Comparison of ENCODE assay signal across 18 cellular contexts in genomic region chr4:126558596-126558995, GRCh38.
"Had no signal": no experiment of that assay in that cellular context is flagged by ENCODE, and none has a peak within 500 bp of the region (broad histone marks: within the 10 kb centered on the region; RNA-seq: fewer than 3 reads in every experiment).

No MANE protein-coding gene starts in this region.

- DNase-seq: effector memory CD4-positive, alpha-beta T cell; heart right ventricle; islet precursor cell; mammary epithelial cell; naive thymus-derived CD4-positive, alpha-beta T cell; nephron progenitor cell; spleen; stimulated activated CD4-positive, alpha-beta T cell treated with anti-CD3 and anti-CD28 coated beads, Interleukin-15, amount 100 ng/mL, for 24 hours; stimulated activated CD4-positive, alpha-beta T cell treated with anti-CD3 and anti-CD28 coated beads, Interleukin-1b, Interleukin-23, amount 100 ng/mL, for 48 hours; stimulated activated CD4-positive, alpha-beta T cell treated with anti-CD3 and anti-CD28 coated beads, Interleukin-4, amount 100 ng/mL, for 24 hours; tibial artery; upper lobe of left lung; uterus had no signal

- H3K4me3 Mint-ChIP-seq: naive thymus-derived CD4-positive, alpha-beta T cell; nephron progenitor cell; stimulated activated memory B cell treated with anti-CD40 and anti-IgM and Interleukin-4, amounts not matched to agents 10 μg/mL and 1 μg/mL and 100 μg/mL, for 72 hours; stimulated activated naive CD8-positive, alpha-beta T cell treated with anti-CD3 and anti-CD28 coated beads, Interleukin-15, Interleukin-2, amounts not matched to agents 100 ng/mL and 50 ng/mL, for 24 hours had no signal

- H3K36me3 Mint-ChIP-seq: stimulated activated memory B cell treated with anti-CD40 and anti-IgM and Interleukin-4, amounts not matched to agents 10 μg/mL and 1 μg/mL and 100 μg/mL, for 72 hours had no signal

- H3K27ac Mint-ChIP-seq: naive thymus-derived CD4-positive, alpha-beta T cell; nephron progenitor cell; stimulated activated memory B cell treated with anti-CD40 and anti-IgM and Interleukin-4, amounts not matched to agents 10 μg/mL and 1 μg/mL and 100 μg/mL, for 72 hours; stimulated activated naive CD8-positive, alpha-beta T cell treated with anti-CD3 and anti-CD28 coated beads, Interleukin-15, Interleukin-2, amounts not matched to agents 100 ng/mL and 50 ng/mL, for 24 hours had no signal

- ATAC-seq: esophagus mucosa; heart right ventricle; left lobe of liver; naive thymus-derived CD4-positive, alpha-beta T cell; sciatic nerve; stimulated activated memory B cell treated with anti-CD40 and anti-IgM and Interleukin-4, amounts not matched to agents 10 μg/mL and 1 μg/mL and 100 μg/mL, for 72 hours had no signal

- H3K4me1 Mint-ChIP-seq: naive thymus-derived CD4-positive, alpha-beta T cell; stimulated activated memory B cell treated with anti-CD40 and anti-IgM and Interleukin-4, amounts not matched to agents 10 μg/mL and 1 μg/mL and 100 μg/mL, for 72 hours had no signal

- H3K27ac ChIP-seq: heart right ventricle, spleen, tibial artery, upper lobe of left lung, uterus had no signal

- H3K4me3 ChIP-seq: heart right ventricle, spleen, tibial artery, upper lobe of left lung, uterus had no signal

- H3K27me3 Mint-ChIP-seq: naive thymus-derived CD4-positive, alpha-beta T cell; stimulated activated memory B cell treated with anti-CD40 and anti-IgM and Interleukin-4, amounts not matched to agents 10 μg/mL and 1 μg/mL and 100 μg/mL, for 72 hours; stimulated activated naive CD8-positive, alpha-beta T cell treated with anti-CD3 and anti-CD28 coated beads, Interleukin-15, Interleukin-2, amounts not matched to agents 100 ng/mL and 50 ng/mL, for 24 hours had no signal

- H3K9me3 ChIP-seq: upper lobe of left lung, uterus had no signal

- H3K27me3 ChIP-seq: heart right ventricle, spleen, tibial artery, upper lobe of left lung, uterus had no signal

- H3K4me1 ChIP-seq: heart right ventricle, spleen, tibial artery, upper lobe of left lung, uterus had no signal

- H3K36me3 ChIP-seq: heart right ventricle, spleen, tibial artery, upper lobe of left lung, uterus had no signal
